ENCODE assay signal across 10 cellular contexts in the genomic region with DNA sequence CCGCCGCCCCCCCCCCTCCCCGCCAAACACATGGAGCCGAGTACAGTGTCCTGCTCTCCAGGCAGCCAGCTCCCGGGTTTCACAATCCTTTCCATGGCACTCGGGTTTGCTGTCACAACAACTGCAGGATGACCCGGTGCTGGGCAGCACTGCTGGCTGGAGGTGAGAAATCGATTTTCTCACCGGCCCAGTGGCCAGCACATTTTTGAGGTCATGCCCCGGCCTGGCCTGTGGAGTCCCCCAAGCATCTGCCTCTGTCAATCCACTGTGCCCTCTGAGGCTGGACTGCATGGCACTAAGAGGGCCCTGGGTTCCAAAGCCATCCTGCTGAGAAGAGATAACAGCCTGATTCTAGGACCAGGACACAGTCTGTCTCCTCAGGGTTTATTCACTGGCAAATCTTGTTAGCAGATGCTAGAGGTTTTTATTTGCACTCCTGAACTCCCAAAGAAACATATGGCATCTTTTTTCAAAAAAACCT.
DNase-seq lines count a peak whose midpoint lies in the region; ATAC-seq and TF ChIP-seq lines count a peak whose summit lies in the region.
"Had no signal": no experiment of that assay in that cellular context is flagged by ENCODE, and none has a peak within 500 bp of the region (broad histone marks: within the 10 kb centered on the region; RNA-seq: fewer than 3 reads in every experiment).

No MANE protein-coding gene starts in this region.

- H3K36me3 Mint-ChIP-seq in endodermal cell (ENCODE audit: low read depth) = no peaks in the 10 kb centered on the region

- no peaks in the 10 kb centered on the region for H3K4me1 ChIP-seq in endodermal cell (ENCODE audit: control insufficient read depth, insufficient read depth, low read length)
- H3K4me1 ChIP-seq in rectal smooth muscle tissue (ENCODE audit: control insufficient read depth, insufficient read depth, low read length) = peaks cover 5% of the 10 kb centered on the region

- H3K27me3 Mint-ChIP-seq in endodermal cell (ENCODE audit: insufficient read depth) = no peaks in the 10 kb centered on the region

- H3K27ac Mint-ChIP-seq in endodermal cell = no peak overlapping the region

- H3K9me3 ChIP-seq in endodermal cell (ENCODE audit: control insufficient read depth, low read length) = no peaks in the 10 kb centered on the region
- H3K9me3 ChIP-seq: neutrophil had no signal

- H3K27me3 ChIP-seq in endodermal cell (ENCODE audit: control insufficient read depth, insufficient read depth, low read length, poor library complexity, severe bottlenecking) (no peaks in the 10 kb centered on the region), rectal smooth muscle tissue (ENCODE audit: control insufficient read depth, insufficient read depth, low read length) (no peaks in the 10 kb centered on the region)
- H3K27me3 ChIP-seq: neutrophil had no signal

- peaks cover 2% of the 10 kb centered on the region for H3K9me3 Mint-ChIP-seq in endodermal cell

- no peaks in the 10 kb centered on the region for H3K36me3 ChIP-seq in endodermal cell (ENCODE audit: control insufficient read depth, insufficient read depth, low read length)
- H3K36me3 ChIP-seq in rectal smooth muscle tissue (ENCODE audit: control insufficient read depth, insufficient read depth, low read length) = peaks cover 6% of the 10 kb centered on the region
- H3K36me3 ChIP-seq: neutrophil had no signal

- H3K27ac ChIP-seq in endodermal cell (ENCODE audit: low read depth, low read length) (no peak overlapping the region), rectal smooth muscle tissue (ENCODE audit: low read depth, low read length) (peak overlapping the region; percentile 52)
- H3K27ac ChIP-seq: neutrophil had no signal

- no peak overlapping the region for H3K4me3 Mint-ChIP-seq in endodermal cell

- peaks cover 12% of the 10 kb centered on the region for H3K4me1 Mint-ChIP-seq in endodermal cell

- TF ChIP-seq CTCF in endodermal cell (conservative IDR thresholded peaks at IDR 0.05) = no peak
- no peak for TF ChIP-seq CTCF in GM20000 (IDR thresholded peaks at IDR 0.05; ENCODE audit: extremely low read depth, missing control alignments)

- H3K9ac ChIP-seq in endodermal cell (ENCODE audit: extremely low read depth, low read length, poor library complexity, severe bottlenecking) = no peak overlapping the region
- H3K9ac ChIP-seq in rectal smooth muscle tissue (ENCODE audit: low read length) = no peak overlapping the region

- DNase-seq in ELF-1 (ENCODE audit: low read depth, low spot score) (peak; percentile 24), NCI-H524 treated with DMSO at 0.1 percent for 48 hours (lab: John Stamatoyannopoulos, UW) (peak; percentile 84), endodermal cell (peak; percentile 77), GM20000 (ENCODE audit: low spot score) (no peak)
- DNase-seq in NK-92 treated with Interleukin-12 subunit alpha and Interleukin-12 subunit beta, amount 100 ng/mL, for 24 hours (lab: John Stamatoyannopoulos, UW) = no peak
- DNase-seq: NCI-H2227 treated with DMSO at 0.1 percent for 48 hours had no signal

- WGBS in endodermal cell (ENCODE audit: insufficient coverage in 1 of 2, insufficient read length in 1 of 2), 2 experiments = 27 to 44% methylated on average over 3 to 8 of the region's 10 CpGs

- ATAC-seq in GM18873 (IDR thresholded peaks at IDR 0.05; ENCODE audit: low FRiP score, unreplicated experiment) (no peak), HG02588 (IDR thresholded peaks at IDR 0.05; ENCODE audit: unreplicated experiment) (no peak)

- H3K4me3 ChIP-seq in endodermal cell (ENCODE audit: low read length) (no peak overlapping the region), rectal smooth muscle tissue (ENCODE audit: low read length) (no peak overlapping the region)

Comparison
In these comparisons a context has a peak if more than half of its experiments do, and no peak if none do; other contexts are left out.
1. DNase-seq: peak in ELF-1 (single experiment), NCI-H524 treated with DMSO at 0.1 percent for 48 hours (single experiment) and endodermal cell (single experiment); none in GM20000 (single experiment) and NK-92 treated with Interleukin-12 subunit alpha and Interleukin-12 subunit beta, amount 100 ng/mL, for 24 hours (single experiment).